In genomic region chr6:127459231-127459641, GRCh38 we compare ENCODE assay signal across 8 cellular contexts. TPM values are rescaled to one million over a fixed set of nuclear protein-coding genes. Genes with fewer than 3 reads are reported as not detected.
DNase-seq lines count a peak whose midpoint lies in the region; ATAC-seq and TF ChIP-seq lines count a peak whose summit lies in the region.

Gene KIAA0408 (minus strand): TSS chr6:127459389. CDS start chr6:127453981, 5,408 bp downstream.

- H3K79me2 ChIP-seq in smooth muscle cell (ENCODE audit: low read depth), result peaks cover 6% of the 10 kb centered on the region

- H3K27me3 ChIP-seq in adrenal gland (no peaks in the 10 kb centered on the region), iPS-15b (ENCODE audit: control insufficient read depth, insufficient read depth, low read length) (no peaks in the 10 kb centered on the region), smooth muscle cell (ENCODE audit: low read depth) (no peaks in the 10 kb centered on the region)

- H3K27ac ChIP-seq in adrenal gland (peak within 1 kb of the TSS in 2 of 5 donors; percentile 56 to 70), smooth muscle cell (ENCODE audit: low read depth) (peak within 1 kb of the TSS; percentile 93)

- no peaks in the 10 kb centered on the region for H3K36me3 ChIP-seq in adrenal gland (replicated peaks in 1 of 2)
- H3K36me3 ChIP-seq in iPS-15b (ENCODE audit: control insufficient read depth, insufficient read depth, low read length), result no peaks in the 10 kb centered on the region
- no peaks in the 10 kb centered on the region for H3K36me3 ChIP-seq in smooth muscle cell (ENCODE audit: low read depth)

- peaks cover 14% of the 10 kb centered on the region for H3F3A ChIP-seq in smooth muscle cell (ENCODE audit: low read depth)

- peak within 1 kb of the TSS; percentile 78 for H2AFZ ChIP-seq in smooth muscle cell (ENCODE audit: low read depth)

- ATAC-seq in T-cell (replicated peaks in 1 of 4) (no peak), GM18502 (IDR thresholded peaks at IDR 0.05; ENCODE audit: poor library complexity, unreplicated experiment) (no peak), GM21447 (IDR thresholded peaks at IDR 0.05; ENCODE audit: unreplicated experiment) (no peak)

- H4K20me1 ChIP-seq in smooth muscle cell (ENCODE audit: low read depth), result no peaks in the 10 kb centered on the region

- TF ChIP-seq CTCF in adrenal gland (IDR thresholded peaks at IDR 0.05), result no peak
- TF ChIP-seq CTCF in smooth muscle cell (IDR thresholded peaks at IDR 0.05; ENCODE audit: borderline replicate concordance, insufficient read depth, poor library complexity, severe bottlenecking), result no peak

- H3K4me1 Mint-ChIP-seq in T-cell, result peaks cover 0 to 4% (median 0%) of the 10 kb centered on the region in 3 donors

- DNase-seq in HCEC 1CT (peak; percentile 61), adrenal gland (peak in 6 of 7 donors; percentile 33 to 81 (median 40)), smooth muscle cell (lab: John Stamatoyannopoulos, UW; ENCODE audit: unreplicated experiment) (no peak), T-cell (no peak), AML-193 (lab: John Stamatoyannopoulos, UW) (no peak)

- H3K4me2 ChIP-seq in smooth muscle cell, result peak within 1 kb of the TSS; percentile 79

- peaks cover 1 to 3% of the 10 kb centered on the region in 2 donors for H3K27me3 Mint-ChIP-seq in T-cell

- CTCF ChIA-PET in T-cell (lab: Charles Lee), result interaction anchor here in 1 of 2 donors (1.2 kb wide), 1 partner anchor 79 kb away, joined by 3 read pairs; no protein-coding TSS in a partner anchor

- H3K9me3 ChIP-seq in adrenal gland (replicated peaks in 1 of 3) (no peaks in the 10 kb centered on the region), iPS-15b (ENCODE audit: control insufficient read depth, insufficient read depth, low read length) (no peaks in the 10 kb centered on the region), smooth muscle cell (replicated peaks; ENCODE audit: low read depth) (no peaks in the 10 kb centered on the region)

- H3K9ac ChIP-seq in iPS-15b (ENCODE audit: low read depth, low read length) (no peak within 1 kb of the TSS), smooth muscle cell (ENCODE audit: low read depth) (peak within 1 kb of the TSS; percentile 74)

- no peaks in the 10 kb centered on the region for H3K9me3 Mint-ChIP-seq in T-cell

- WGBS in adrenal gland, 4 donors, result 35 to 51% (median 42%) methylated on average over 4 of the region's 4 CpGs
- WGBS in smooth muscle cell (ENCODE audit: low lambda C conversion rate), result 14% methylated on average over 4 of the region's 4 CpGs

- POLR2A ChIA-PET in T-cell (lab: Charles Lee), result interaction anchor here in 1 of 2 donors (0.6 kb wide), 1 partner anchor 27 kb away, joined by 3 read pairs; no protein-coding TSS in a partner anchor

- H3K27ac Mint-ChIP-seq in T-cell, result no peak within 1 kb of the TSS

- H3K4me3 ChIP-seq in adrenal gland (peak within 1 kb of the TSS in 1 of 4 donors; percentile 30), iPS-15b (ENCODE audit: low read depth, low read length) (peak within 1 kb of the TSS; percentile 6), smooth muscle cell (peak within 1 kb of the TSS; percentile 51)

- no peak for TF ChIP-seq POLR2A in adrenal gland (IDR thresholded peaks at IDR 0.05)

- intact Hi-C loops in adrenal gland (cut with DNase I), result no loop called here

- H3K36me3 Mint-ChIP-seq in T-cell, result peaks cover 2% of the 10 kb centered on the region

- H3K4me1 ChIP-seq in adrenal gland (replicated peaks in 1 of 2) (peaks cover 0 to 7% of the 10 kb centered on the region in 2 donors), iPS-15b (ENCODE audit: control insufficient read depth, insufficient read depth, low read length) (no peaks in the 10 kb centered on the region), smooth muscle cell (ENCODE audit: low read depth) (peaks cover 20% of the 10 kb centered on the region)

- no peak within 1 kb of the TSS for H3K4me3 Mint-ChIP-seq in T-cell

RNA-seq across cellular contexts. Expression of gene KIAA0408, which starts in this region (rescaled TPM):
- total RNA-seq in adrenal gland, result 1 to 10 TPM in 7 of 8 donors, under 1 TPM in 1; 0.18 to 3.9 (median 1.8) TPM
- polyA plus RNA-seq in adrenal gland, result 1 to 10 TPM; 2.9 to 8.6 (median 3.1) TPM
- 3.6 and 8.9 TPM in 2 replicates for total RNA-seq in smooth muscle cell
- polyA plus RNA-seq in smooth muscle cell, result 1.9 and 2.8 TPM in 2 replicates
- total RNA-seq in T-cell, result 1 to 10 TPM; 2.2 to 6.4 (median 3.5) TPM

Comparison
In these comparisons a context has a peak if more than half of its experiments do, and no peak if none do; other contexts are left out.
1. DNase-seq: peak in HCEC 1CT (single experiment) and adrenal gland (6 of 7); none in smooth muscle cell (single experiment), T-cell (0 of 34) and AML-193 (0 of 2).